8 cellular contexts compared by ENCODE assay signal in genomic region chr13:52450012-52450792, GRCh38. TPM values are rescaled to one million over a fixed set of nuclear protein-coding genes. Genes with fewer than 3 reads are reported as not detected.
DNase-seq lines count a peak whose midpoint lies in the region; ATAC-seq and TF ChIP-seq lines count a peak whose summit lies in the region.

VPS36 (minus strand) TSS chr13:52450634; CDS start chr13:52450594, 40 bp downstream.

- peaks cover 11% of the 10 kb centered on the region for H3K36me3 Mint-ChIP-seq in activated CD4-positive, alpha-beta T cell treated with anti-CD3 and anti-CD28 coated beads, Interleukin-2, amount 10 ng/mL, durations not matched to agents 24 days and 14 days (ENCODE audit: low read depth)

- H3K27me3 ChIP-seq in BLaER1 treated with 17β-estradiol and CSF1 and Interleukin-3, amounts not matched to agents 10 nM and 100 nM, result no peaks in the 10 kb centered on the region

- H4K20me1 ChIP-seq in BLaER1 treated with 17β-estradiol and CSF1 and Interleukin-3, amounts not matched to agents 10 nM and 100 nM, result peaks cover 18 to 46% (median 41%) of the 10 kb centered on the region in 11 experiments; a peak in 21 of 22 replicates

- H3K9me3 ChIP-seq in BLaER1 treated with 17β-estradiol and CSF1 and Interleukin-3, amounts not matched to agents 10 nM and 100 nM (replicated peaks in 1 of 11), result no peaks in the 10 kb centered on the region

- peak within 1 kb of the TSS; percentile 93 for H3K4me3 Mint-ChIP-seq in activated CD4-positive, alpha-beta T cell treated with anti-CD3 and anti-CD28 coated beads, Interleukin-2, amount 10 ng/mL, durations not matched to agents 24 days and 14 days

- no peaks in the 10 kb centered on the region for H3K27me3 Mint-ChIP-seq in activated CD4-positive, alpha-beta T cell treated with anti-CD3 and anti-CD28 coated beads, Interleukin-2, amount 10 ng/mL, durations not matched to agents 24 days and 14 days

- H3K9me3 Mint-ChIP-seq in activated CD4-positive, alpha-beta T cell treated with anti-CD3 and anti-CD28 coated beads, Interleukin-2, amount 10 ng/mL, durations not matched to agents 24 days and 14 days, result no peaks in the 10 kb centered on the region

- peak within 1 kb of the TSS; percentile 92 for H3K27ac Mint-ChIP-seq in activated CD4-positive, alpha-beta T cell treated with anti-CD3 and anti-CD28 coated beads, Interleukin-2, amount 10 ng/mL, durations not matched to agents 24 days and 14 days

- intact Hi-C loops in activated CD4-positive, alpha-beta T cell treated with anti-CD3 and anti-CD28 coated beads, Interleukin-2, amount 10 ng/mL, durations not matched to agents 24 days and 14 days (cut with micrococcal nuclease), result loop anchor here (1.0 to 10.0 kb wide), 8 partner anchors 43 to 865 kb away; partner anchors contain the start of genes ALG11, SUGT1, THSD1 and WDFY2

- H3K4me2 ChIP-seq in BLaER1 treated with 17β-estradiol and CSF1 and Interleukin-3, amounts not matched to agents 10 nM and 100 nM, result peak within 1 kb of the TSS; percentile 86 to 96 (median 90)

- DNase-seq in GM19240 (ENCODE audit: insufficient read length, low spot score) (peak; percentile 64), NCI-H526 (lab: John Stamatoyannopoulos, UW) (peak; percentile 82 to 99), coronary artery (ENCODE audit: low spot score) (peak; percentile 95), left kidney (ENCODE audit: low read depth, low spot score) (peak; percentile 98)
- peak; percentile 99 for DNase-seq in activated CD4-positive, alpha-beta T cell treated with anti-CD3 and anti-CD28 coated beads, Interleukin-2, amount 10 ng/mL, durations not matched to agents 24 days and 14 days
- peak; percentile 97 for DNase-seq in stimulated activated CD4-positive, alpha-beta T cell treated with anti-CD3 and anti-CD28 coated beads, Interleukin-2, amount 100 ng/mL, for 24 hours

- peaks cover 7 to 38% (median 21%) of the 10 kb centered on the region in 11 experiments; a peak in 20 of 22 replicates for H3K36me3 ChIP-seq in BLaER1 treated with 17β-estradiol and CSF1 and Interleukin-3, amounts not matched to agents 10 nM and 100 nM

- H3K4me1 Mint-ChIP-seq in activated CD4-positive, alpha-beta T cell treated with anti-CD3 and anti-CD28 coated beads, Interleukin-2, amount 10 ng/mL, durations not matched to agents 24 days and 14 days, result peaks cover 33% of the 10 kb centered on the region

- H3K4me1 ChIP-seq in BLaER1 treated with 17β-estradiol and CSF1 and Interleukin-3, amounts not matched to agents 10 nM and 100 nM, result peaks cover 37 to 46% (median 43%) of the 10 kb centered on the region in 10 experiments

- peak; percentile 64 for ATAC-seq in HG03460 (IDR thresholded peaks at IDR 0.05; ENCODE audit: unreplicated experiment)

- peak within 1 kb of the TSS; percentile 74 to 92 (median 86) for H3K4me3 ChIP-seq in BLaER1 treated with 17β-estradiol and CSF1 and Interleukin-3, amounts not matched to agents 10 nM and 100 nM
- H3K4me3 ChIP-seq in coronary artery, result peak within 1 kb of the TSS; percentile 77

- peak within 1 kb of the TSS; percentile 97 to 100 (median 99) for H3K27ac ChIP-seq in BLaER1 treated with 17β-estradiol and CSF1 and Interleukin-3, amounts not matched to agents 10 nM and 100 nM
- H3K27ac ChIP-seq in coronary artery, result peak within 1 kb of the TSS; percentile 85 to 94

- TF ChIP-seq CTCF in coronary artery (IDR thresholded peaks at IDR 0.05), result peak; percentile 100

- H3K9ac ChIP-seq in BLaER1 treated with 17β-estradiol and CSF1 and Interleukin-3, amounts not matched to agents 10 nM and 100 nM, result peak within 1 kb of the TSS; percentile 98 to 100 (median 99)

RNA-seq across cellular contexts. Expression of gene VPS36, which starts in this region (rescaled TPM):
- total RNA-seq in activated CD4-positive, alpha-beta T cell treated with anti-CD3 and anti-CD28 coated beads, Interleukin-2, amount 10 ng/mL, durations not matched to agents 24 days and 14 days, result 42.0 and 43.0 TPM in 2 replicates

Comparison
In these comparisons a context has a peak if more than half of its experiments do, and no peak if none do; other contexts are left out.
1. Peak in every context shown above with its lines: DNase-seq, ATAC-seq, H3K4me3 ChIP-seq and H3K27ac ChIP-seq.